11 cellular contexts compared by ENCODE assay signal in the genomic region with DNA sequence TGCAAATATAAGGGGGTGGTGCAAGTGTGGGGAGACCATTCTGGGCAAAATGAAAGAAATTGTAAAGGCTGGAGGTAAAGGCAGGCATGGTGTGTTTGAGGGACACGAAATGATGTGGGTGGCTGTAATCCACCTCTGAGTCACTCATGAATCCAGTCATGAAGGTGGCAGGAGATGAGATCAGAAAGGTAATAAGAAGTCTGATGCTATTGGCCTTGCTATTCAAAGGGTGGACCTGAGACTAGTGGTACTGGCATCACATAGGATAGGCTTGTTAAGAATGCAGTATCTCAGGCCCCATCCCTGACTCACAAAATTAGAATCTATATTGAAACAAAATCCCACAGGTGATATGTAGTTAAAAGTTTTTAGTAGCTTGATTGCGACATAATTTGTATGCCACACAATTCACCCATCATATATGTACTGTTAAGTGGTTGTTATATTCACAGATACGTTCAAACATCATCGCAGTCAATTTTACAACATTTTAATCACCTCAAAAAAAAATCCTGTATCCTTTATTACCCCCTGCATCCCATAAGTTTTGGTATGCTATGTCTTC.
"Had no signal": no experiment of that assay in that cellular context is flagged by ENCODE, and none has a peak within 500 bp of the region (broad histone marks: within the 10 kb centered on the region; RNA-seq: fewer than 3 reads in every experiment).

No MANE protein-coding gene starts in this region.

- DNase-seq: activated CD8-positive, alpha-beta memory T cell treated with anti-CD3 and anti-CD28 coated beads for 24 hours; activated effector memory CD4-positive, alpha-beta T cell treated with anti-CD3 and anti-CD28 coated beads, Interleukin-2, amount 50 U/mL, for 16 hours; central memory CD4-positive, alpha-beta T cell; cortex of kidney; effector memory CD4-positive, alpha-beta T cell; stimulated activated CD4-positive, alpha-beta T cell treated with anti-CD3 and anti-CD28 coated beads, Interleukin-2, amount 100 ng/mL, for 48 hours; stimulated activated CD8-positive, alpha-beta memory T cell treated with anti-CD3 and anti-CD28 coated beads, Interleukin-4, amount 100 ng/mL, for 48 hours; stomach; T-helper 2 cell had no signal

- H3K79me2 ChIP-seq: hepatocyte had no signal

- H3K27me3 ChIP-seq: hepatocyte, stomach had no signal

- H3K4me3 ChIP-seq: hepatocyte, stomach, thoracic aorta had no signal

- H3K4me1 ChIP-seq: stomach had no signal

- H3K36me3 ChIP-seq: stomach, thoracic aorta had no signal

- H3K9me3 ChIP-seq: thoracic aorta had no signal

- H3K27ac ChIP-seq: hepatocyte, stomach, thoracic aorta had no signal

- H2AFZ ChIP-seq: hepatocyte had no signal

- H3K4me2 ChIP-seq: hepatocyte had no signal
